In the genomic region with DNA sequence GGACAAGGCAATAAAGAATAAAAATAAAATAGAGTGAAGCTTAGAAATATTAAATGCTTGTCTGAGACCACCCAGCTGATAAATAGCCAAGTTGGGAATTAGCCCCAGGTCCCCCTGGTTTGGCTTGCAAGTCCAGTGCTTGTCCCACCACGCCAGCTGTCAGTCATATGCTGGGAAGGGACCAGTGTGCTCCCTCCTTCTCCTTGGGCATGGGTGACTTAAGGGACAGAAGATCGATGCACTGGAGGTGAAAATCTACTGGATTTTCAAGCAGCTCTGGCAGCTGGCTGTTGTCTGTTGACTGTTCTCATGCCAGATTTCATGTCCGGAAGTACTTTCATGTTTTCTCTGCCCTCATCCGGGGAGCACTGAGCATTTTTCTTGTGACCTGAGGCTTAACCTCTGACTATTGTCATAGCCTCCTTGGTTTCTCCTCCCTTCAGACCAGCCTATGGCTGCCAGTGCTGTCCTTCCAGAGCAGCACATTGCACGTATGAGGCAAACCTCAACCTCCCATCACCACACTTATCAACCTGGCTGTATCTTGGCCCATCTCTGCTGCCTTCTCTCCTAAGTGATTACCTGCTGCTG, we compare ENCODE assay signal across 20 cellular contexts. TPM values are rescaled to one million over a fixed set of nuclear protein-coding genes. Genes with fewer than 3 reads are reported as not detected.
DNase-seq lines count a peak whose midpoint lies in the region; ATAC-seq and TF ChIP-seq lines count a peak whose summit lies in the region.
"Had no signal": no experiment of that assay in that cellular context is flagged by ENCODE, and none has a peak within 500 bp of the region (broad histone marks: within the 10 kb centered on the region; RNA-seq: fewer than 3 reads in every experiment).

No MANE protein-coding gene starts in this region.

- no peaks in the 10 kb centered on the region for H3K79me2 ChIP-seq in ACC112 (ENCODE audit: control insufficient read depth, insufficient read depth, low read length, unreplicated experiment)

- H3K4me3 ChIP-seq in ACC112 (ENCODE audit: low read depth, low read length): no peak overlapping the region
- H3K4me3 ChIP-seq in breast epithelium: no peak overlapping the region
- H3K4me3 ChIP-seq: ovary had no signal

- no peak overlapping the region for H3K4me3 Mint-ChIP-seq in immature natural killer cell
- H3K4me3 Mint-ChIP-seq: activated T-cell treated with anti-CD3 and anti-CD28 coated beads, Interleukin-2, amount 50 U/mL, for 72 hours had no signal

- no peak overlapping the region for H3K27ac Mint-ChIP-seq in immature natural killer cell
- H3K27ac Mint-ChIP-seq: activated T-cell treated with anti-CD3 and anti-CD28 coated beads, Interleukin-2, amount 50 U/mL, for 72 hours had no signal

- no peak for TF ChIP-seq POLR2A in breast epithelium (IDR thresholded peaks at IDR 0.05)

- H3K9me3 ChIP-seq in breast epithelium: no peaks in the 10 kb centered on the region
- H3K9me3 ChIP-seq: ovary had no signal

- ATAC-seq in HG02973 (IDR thresholded peaks at IDR 0.05; ENCODE audit: unreplicated experiment): no peak
- ATAC-seq: activated T-cell treated with anti-CD3 and anti-CD28 coated beads, Interleukin-2, amount 50 U/mL, for 72 hours; foreskin keratinocyte had no signal

- H3K27me3 ChIP-seq in ACC112 (ENCODE audit: insufficient read depth, low read length) (no peaks in the 10 kb centered on the region), breast epithelium (no peaks in the 10 kb centered on the region)
- H3K27me3 ChIP-seq: foreskin keratinocyte, ovary had no signal

- H3K27ac ChIP-seq in ACC112 (ENCODE audit: low read depth, low read length) (no peak overlapping the region), breast epithelium (peak overlapping the region; percentile 19 to 41)
- H3K27ac ChIP-seq: foreskin keratinocyte, ovary, RWPE1 had no signal

- intact Hi-C loops in breast epithelium (cut with DNase I; ENCODE audit: low total_unique reads): no loop called here

- no peaks in the 10 kb centered on the region for H3K36me3 Mint-ChIP-seq in immature natural killer cell

- DNase-seq in HT1080 (ENCODE audit: low read depth) (peak; percentile 46), breast epithelium (ENCODE audit: low spot score in 2 of 2) (no peak), myocyte (ENCODE audit: low read depth) (peak; percentile 43), ureter (ENCODE audit: low spot score) (no peak), immature natural killer cell (no peak)
- DNase-seq in activated CD8-positive, alpha-beta memory T cell treated with anti-CD3 and anti-CD28 coated beads, Interleukin-2, amount 50 U/mL, for 48 hours: no peak
- DNase-seq: activated CD4-positive, alpha-beta T cell treated with anti-CD3 and anti-CD28 coated beads for 48 hours; activated T-cell treated with anti-CD3 and anti-CD28 coated beads, Interleukin-2, amount 50 U/mL, for 72 hours; amygdala; DMS79; foreskin keratinocyte; mesendoderm; NCI-H1105 treated with DMSO at 0.1 percent for 48 hours; NCI-H510A; ovary; stimulated activated CD4-positive, alpha-beta T cell treated with anti-CD3 and anti-CD28 coated beads, Interleukin-15, amount 100 ng/mL, for 24 hours had no signal

- H3K27me3 Mint-ChIP-seq in immature natural killer cell (ENCODE audit: low read depth in 3 of 3): peaks cover 0 to 2% (median 2%) of the 10 kb centered on the region in 3 donors

- H3K4me1 ChIP-seq in ACC112 (ENCODE audit: control insufficient read depth, insufficient read depth, low read length, unreplicated experiment): peaks cover 24% of the 10 kb centered on the region
- H3K4me1 ChIP-seq in breast epithelium: peaks cover 0 to 5% of the 10 kb centered on the region in 2 donors

- H3K36me3 ChIP-seq in ACC112 (ENCODE audit: insufficient read depth, low read length): no peaks in the 10 kb centered on the region
- no peaks in the 10 kb centered on the region for H3K36me3 ChIP-seq in breast epithelium
- H3K36me3 ChIP-seq: ovary had no signal

- peak overlapping the region; percentile 31 for H2AFZ ChIP-seq in ACC112 (ENCODE audit: low read length, unreplicated experiment)

- no peaks in the 10 kb centered on the region for H3K4me1 Mint-ChIP-seq in immature natural killer cell

- no peaks in the 10 kb centered on the region for H3K9me3 Mint-ChIP-seq in immature natural killer cell
- H3K9me3 Mint-ChIP-seq: activated T-cell treated with anti-CD3 and anti-CD28 coated beads, Interleukin-2, amount 50 U/mL, for 72 hours had no signal

- no peak for TF ChIP-seq CTCF in breast epithelium (IDR thresholded peaks at IDR 0.05)

RNA-seq across cellular contexts. Expression of a gene that starts 12.4 kb away (rescaled TPM):
- total RNA-seq in HT1080 (2014; rRNA removed; shearing (Covaris generic)): not detected in 2 replicates
- 0.03 TPM in 1 of 2 replicates, not detected in the other for polyA plus RNA-seq in HT1080 (2015; cell fraction: cytosol; rRNA removed)
- not detected in 2 replicates for polyA plus RNA-seq in HT1080 (2015; cell fraction: nucleus; rRNA removed)
- total RNA-seq in breast epithelium (10 to 100 TPM; 60.0 to 92.2 (median 87.2) TPM), myocyte (3.2 and 6.0 TPM in 2 replicates), ureter (123 TPM)
- 12.2 TPM for polyA plus RNA-seq in myocyte (2012)
- not detected for polyA plus RNA-seq in immature natural killer cell
- total RNA-seq: activated T-cell treated with anti-CD3 and anti-CD28 coated beads, Interleukin-2, amount 50 U/mL, for 72 hours; foreskin keratinocyte; T-helper 1 cell treated with Interleukin-12 subunit alpha and Interleukin-12 subunit beta and Interleukin-4 antibody, amounts not matched to agents 30 ng/mL and 1 ng/mL, for 36 hours had no signal
- polyA plus RNA-seq: foreskin keratinocyte had no signal

RNA-seq across cellular contexts. Expression of a gene that starts 21.4 kb away (rescaled TPM):
- 99.3 and 101 TPM in 2 replicates for total RNA-seq in HT1080 (2014; rRNA removed; shearing (Covaris generic))
- polyA plus RNA-seq in HT1080 (2015; cell fraction: cytosol; rRNA removed): 72.9 and 77.2 TPM in 2 replicates
- polyA plus RNA-seq in HT1080 (2015; cell fraction: nucleus; rRNA removed): 58.3 and 66.5 TPM in 2 replicates
- total RNA-seq in breast epithelium (10 to 100 TPM; 24.5 to 30.1 (median 26.2) TPM), myocyte (38.9 and 59.4 TPM in 2 replicates), ureter (41.4 TPM)
- 60.9 TPM for polyA plus RNA-seq in myocyte (2012)
- polyA plus RNA-seq in immature natural killer cell: 10 to 100 TPM; 34.3 to 42.9 (median 34.7) TPM

RNA-seq across cellular contexts. Expression of a gene that starts 45.2 kb away (rescaled TPM):
- 7.0 and 10.9 TPM in 2 replicates for total RNA-seq in HT1080 (2014; rRNA removed; shearing (Covaris generic))
- 11.8 and 15.2 TPM in 2 replicates for polyA plus RNA-seq in HT1080 (2015; cell fraction: cytosol; rRNA removed)
- 7.6 and 9.6 TPM in 2 replicates for polyA plus RNA-seq in HT1080 (2015; cell fraction: nucleus; rRNA removed)
- 10 to 100 TPM; 15.7 to 21.9 (median 20.3) TPM for total RNA-seq in breast epithelium
- total RNA-seq in myocyte: 167 and 196 TPM in 2 replicates
- 71.9 TPM for polyA plus RNA-seq in myocyte (2012)
- 11.6 TPM for total RNA-seq in ureter
- 1 to 10 TPM in 2 of 3 donors, under 1 TPM in 1; 0.83 to 4.7 (median 1.1) TPM for polyA plus RNA-seq in immature natural killer cell

RNA-seq across cellular contexts. Expression of a gene that starts 48.5 kb away (rescaled TPM):
- 56.7 and 70.8 TPM in 2 replicates for total RNA-seq in HT1080 (2014; rRNA removed; shearing (Covaris generic))
- 102 and 104 TPM in 2 replicates for polyA plus RNA-seq in HT1080 (2015; cell fraction: cytosol; rRNA removed)
- polyA plus RNA-seq in HT1080 (2015; cell fraction: nucleus; rRNA removed): 112 and 126 TPM in 2 replicates
- total RNA-seq in breast epithelium (10 to 100 TPM; 43.0 to 66.7 (median 57.4) TPM), myocyte (28.1 and 33.1 TPM in 2 replicates), ureter (57.1 TPM)
- 35.1 TPM for polyA plus RNA-seq in myocyte (2012)
- 10 to 100 TPM; 35.6 to 61.6 (median 57.8) TPM for polyA plus RNA-seq in immature natural killer cell

Comparison
In these comparisons a context has a peak if more than half of its experiments do, and no peak if none do; other contexts are left out.
1. DNase-seq: peak in HT1080 (single experiment) and myocyte (single experiment); none in breast epithelium (0 of 2), ureter (single experiment), activated CD8-positive, alpha-beta memory T cell treated with anti-CD3 and anti-CD28 coated beads, Interleukin-2, amount 50 U/mL, for 48 hours (single experiment) and immature natural killer cell (0 of 3).